Comparison of ENCODE assay signal across 2 cellular contexts in genomic region chr5:123180178-123180577, GRCh38.
TF ChIP-seq lines count a peak whose summit lies in the region.

No MANE protein-coding gene starts in this region.

TF ChIP-seq in liver, 16 proteins besides CTCF, POLR2A, EP300 and RAD21 (continued from another document):
- TF ChIP-seq ZBTB33 (IDR thresholded peaks at IDR 0.05) = no peak

TF ChIP-seq in HepG2, 621 proteins besides CTCF, POLR2A, EP300 and RAD21 (continued from another document):
- TF ChIP-seq KIAA2018 (CRISPR knock-in tag; IDR thresholded peaks at IDR 0.05; ENCODE audit: borderline replicate concordance) = no peak
- TF ChIP-seq ZNF670 (CRISPR knock-in tag; IDR thresholded peaks at IDR 0.05; ENCODE audit: borderline replicate concordance) = no peak
- TF ChIP-seq PRDM4 (CRISPR knock-in tag; IDR thresholded peaks at IDR 0.05; ENCODE audit: borderline replicate concordance) = no peak
- TF ChIP-seq HNF1B (CRISPR knock-in tag; IDR thresholded peaks at IDR 0.05) = no peak
- TF ChIP-seq ZHX2 (IDR thresholded peaks at IDR 0.05; ENCODE audit: low read depth) = no peak
- TF ChIP-seq ZHX2 (CRISPR knock-in tag; IDR thresholded peaks at IDR 0.05; ENCODE audit: borderline replicate concordance) = no peak
- no peak for TF ChIP-seq LBX2 (CRISPR knock-in tag; IDR thresholded peaks at IDR 0.05; ENCODE audit: borderline replicate concordance)
- no peak for TF ChIP-seq ZSCAN20 (CRISPR knock-in tag; IDR thresholded peaks at IDR 0.05; ENCODE audit: borderline replicate concordance)
- no peak for TF ChIP-seq NR1H2 (CRISPR knock-in tag; IDR thresholded peaks at IDR 0.05; ENCODE audit: borderline replicate concordance, low read depth)
- no peak for TF ChIP-seq KLF15 (CRISPR knock-in tag; IDR thresholded peaks at IDR 0.05; ENCODE audit: borderline replicate concordance)
- no peak for TF ChIP-seq ATF5 (CRISPR knock-in tag; IDR thresholded peaks at IDR 0.05; ENCODE audit: low read depth)
- TF ChIP-seq ZNF703 (CRISPR knock-in tag; IDR thresholded peaks at IDR 0.05; ENCODE audit: borderline replicate concordance) = no peak
